ENCODE assay signal across 8 cellular contexts in the genomic region with DNA sequence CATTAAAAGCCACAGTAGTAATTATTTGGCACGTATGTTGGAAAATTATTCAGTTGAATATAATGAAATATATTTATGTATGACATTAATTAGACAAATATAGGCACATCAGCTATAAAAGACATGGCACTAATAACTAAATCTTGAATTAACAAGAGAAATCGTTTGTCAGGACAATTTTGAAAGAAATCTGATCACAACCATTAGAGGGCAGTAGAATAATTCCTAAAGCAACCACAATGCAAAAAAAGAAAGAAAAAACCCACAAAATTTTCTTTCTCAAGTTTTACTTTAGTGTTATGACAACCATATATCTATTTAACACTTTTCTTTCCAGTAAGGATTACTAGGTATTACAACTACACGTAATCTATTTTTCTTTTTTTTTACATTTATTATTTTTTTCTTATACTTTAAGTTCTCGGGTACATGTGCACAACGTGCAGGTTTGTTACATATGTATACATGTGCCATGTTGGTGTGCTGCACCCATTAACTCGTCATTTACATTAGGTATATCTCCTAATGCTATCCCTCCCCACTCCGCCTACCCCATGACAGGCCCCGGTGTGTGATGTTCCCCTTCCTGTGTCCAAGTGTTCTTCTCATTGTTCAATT.
DNase-seq lines count a peak whose midpoint lies in the region; ATAC-seq, FAIRE-seq and TF ChIP-seq lines count a peak whose summit lies in the region.
"Not testable (repeated sequence)": the region's sequence is repeated elsewhere in the genome, so short reads cannot be mapped to it uniquely, and the experiment has no call there.

No MANE protein-coding gene starts in this region.

- not testable (repeated sequence) for BruUV-seq in Caco-2 (replicated peaks; lab: Mats Ljungman, UMichigan); K562 (replicated peaks; lab: Mats Ljungman, UMichigan)

- intact Hi-C loops in Caco-2 (cut with micrococcal nuclease; ENCODE audit: unreplicated experiment), result loop anchor here (1.0 to 2.0 kb wide), 4 partner anchors 39 to 461 kb away; a partner anchor contains a TSS
- intact Hi-C loops in K562 (cut with micrococcal nuclease), result loop anchor here (1.0 to 5.0 kb wide), 5 partner anchors 39 to 459 kb away; no protein-coding TSS in a partner anchor

- H3K4me3 ChIP-seq in Caco-2 (ENCODE audit: low read depth, low read length); GM23338; K562; fibroblast of pulmonary artery (replicated peaks; ENCODE audit: low read depth, low read length): not testable (repeated sequence)

- H3K79me2 ChIP-seq in GM23338 (replicated peaks; ENCODE audit: insufficient read depth); K562 (ENCODE audit: control insufficient read depth, insufficient read depth, low read length): not testable (repeated sequence)

- peaks cover 18% of the 10 kb centered on the region for H3K4me1 Mint-ChIP-seq in Caco-2 (ENCODE audit: low read depth, unreplicated experiment)
- H3K4me1 Mint-ChIP-seq in GM23338, result not testable (repeated sequence)

- H3K36me3 Mint-ChIP-seq in Caco-2 (ENCODE audit: insufficient read depth, unreplicated experiment); GM23338 (ENCODE audit: low read depth): not testable (repeated sequence)

- H3K4me3 Mint-ChIP-seq in Caco-2 (ENCODE audit: unreplicated experiment); GM23338: not testable (repeated sequence)

- POLR2A ChIA-PET in Caco-2 (lab: Charles Lee); K562 (lab: Yijun Ruan, JAX): not testable (repeated sequence)

- not testable (repeated sequence) for H4K20me1 ChIP-seq in GM23338 (replicated peaks; ENCODE audit: insufficient read depth); K562 (replicated peaks; ENCODE audit: control insufficient read depth, insufficient read depth, low read length)

- peak; percentile 89 for FAIRE-seq in RCC 7860 (lab: Jason Lieb, UNC)
- not testable (repeated sequence) for FAIRE-seq in K562 (lab: Jason Lieb, UNC)

- CTCF ChIA-PET in Caco-2 (lab: Charles Lee) (interaction anchor here (0.9 to 1.2 kb wide), 2 partner anchors 39 to 155 kb away, joined by 4 to 5 read pairs; no protein-coding TSS in a partner anchor), K562 (lab: Yijun Ruan, JAX; ENCODE audit: low intra/inter-chr PET ratio) (interaction anchor here (0.8 to 2.1 kb wide), 3 partner anchors 51 to 1480 kb away, joined by 3 to 8 read pairs (median 3); no protein-coding TSS in a partner anchor)

- not testable (repeated sequence) for H3K9me3 ChIP-seq in Caco-2; K562 (replicated peaks; ENCODE audit: control insufficient read depth, insufficient read depth, low read depth, low read length)

- not testable (repeated sequence) for H3K4me2 ChIP-seq in GM23338; K562 (ENCODE audit: insufficient read depth, low read length)

- WGBS in K562 (ENCODE audit: insufficient coverage, low coverage, missing lambda C conversion rate), result 47% methylated on average over 8 of the region's 8 CpGs

- in situ Hi-C loops in K562 (cut with MboI), result loop anchor here (10.0 kb wide), 1 partner anchor 157 kb away; no protein-coding TSS in a partner anchor

- not testable (repeated sequence) for H3K27ac Mint-ChIP-seq in Caco-2 (ENCODE audit: unreplicated experiment); GM23338

- not testable (repeated sequence) for H3K9me3 Mint-ChIP-seq in Caco-2 (ENCODE audit: unreplicated experiment); GM23338

- not testable (repeated sequence) for H3K9me2 ChIP-seq in GM23338 (ENCODE audit: insufficient read depth)

- TF ChIP-seq RAD21 in K562 (CRISPR knock-in tag; conservative IDR thresholded peaks at IDR 0.05 in 1 of 2, IDR thresholded peaks at IDR 0.05 in 1 of 2), result peak; percentile 69 to 81

- H3K4me1 ChIP-seq in Caco-2, result peaks cover 18% of the 10 kb centered on the region
- not testable (repeated sequence) for H3K4me1 ChIP-seq in GM23338 (ENCODE audit: insufficient read depth); K562 (replicated peaks in 1 of 2; ENCODE audit: control insufficient read depth in 2 of 2, insufficient read depth in 2 of 2, low read length in 2 of 2)

- not testable (repeated sequence) for H3K27ac ChIP-seq in GM23338 (ENCODE audit: low read depth); K562 (ENCODE audit: extremely low read depth, low read depth, low read length)

- DNase-seq in Caco-2, result not testable (repeated sequence)
- peak; percentile 45 for DNase-seq in GM23338 (ENCODE audit: low spot score)
- peak in 2 of 3 experiments; percentile 1 to 55 for DNase-seq in NCI-H1417 (lab: John Stamatoyannopoulos, UW)
- DNase-seq in RCC 7860 (ENCODE audit: low spot score), result peak; percentile 21
- DNase-seq in K562 (ENCODE audit: extremely low read depth in 1 of 4, low spot score in 3 of 4), result peak in 1 of 4 experiments; percentile 21
- DNase-seq in fibroblast of pulmonary artery (ENCODE audit: low read depth), result peak; percentile 62
- peak; percentile 47 to 59 for DNase-seq in lung microvascular endothelial cell (ENCODE audit: low read depth in 2 of 2)
- peak; percentile 85 for DNase-seq in superior temporal gyrus (ENCODE audit: extremely low spot score)

- peak; percentile 52 to 57 for TF ChIP-seq CTCF in Caco-2 (IDR thresholded peaks at IDR 0.05; ENCODE audit: insufficient read depth in 1 of 2, low read depth in 1 of 2, low read length in 1 of 2, severe bottlenecking in 1 of 2, unreplicated experiment in 1 of 2)
- TF ChIP-seq CTCF in GM23338 (conservative IDR thresholded peaks at IDR 0.05; ENCODE audit: low read depth in 2 of 2), result peak in 1 of 2 experiments; percentile 68; a peak in 3 of 4 replicates
- peak in 2 of 3 experiments; percentile 27 to 57; a peak in 3 of 6 replicates for TF ChIP-seq CTCF in K562 (IDR thresholded peaks at IDR 0.05 in 2 of 3, conservative IDR thresholded peaks at IDR 0.05 in 1 of 3; ENCODE audit: insufficient read depth in 2 of 3, low read depth in 1 of 3, low read length in 3 of 3)
- peak; percentile 53 for TF ChIP-seq CTCF in fibroblast of pulmonary artery (IDR thresholded peaks at IDR 0.05; ENCODE audit: low read length, missing control alignments)

- not testable (repeated sequence) for TF ChIP-seq POLR2A in K562 (conservative IDR thresholded peaks at IDR 0.05)

- H3K36me3 ChIP-seq in Caco-2 (ENCODE audit: control insufficient read depth, insufficient read depth, low read length); GM23338 (ENCODE audit: insufficient read depth); K562 (ENCODE audit: control insufficient read depth, insufficient read depth, low read length): not testable (repeated sequence)

- not testable (repeated sequence) for H3K27me3 ChIP-seq in Caco-2 (replicated peaks; ENCODE audit: control insufficient read depth, insufficient read depth, low read length); GM23338 (ENCODE audit: insufficient read depth); K562 (ENCODE audit: control insufficient read depth in 2 of 2, insufficient read depth in 2 of 2, low read length in 2 of 2)

- H3K9ac ChIP-seq in K562 (ENCODE audit: insufficient read depth in 1 of 2, low read depth in 2 of 2, low read length in 2 of 2), result not testable (repeated sequence)

- not testable (repeated sequence) for ATAC-seq in GM23338, K562

- H3F3A ChIP-seq in GM23338 (replicated peaks; ENCODE audit: low read depth), result not testable (repeated sequence)

- TF ChIP-seq EP300 in K562 (IDR thresholded peaks at IDR 0.05; ENCODE audit: low read length), result not testable (repeated sequence)

- H2AFZ ChIP-seq in GM23338; K562 (ENCODE audit: low read depth, low read length): not testable (repeated sequence)

- H3K27me3 Mint-ChIP-seq in Caco-2 (ENCODE audit: insufficient read depth, unreplicated experiment); GM23338 (ENCODE audit: insufficient read depth, low read depth, poor library complexity): not testable (repeated sequence)

- H3K9me1 ChIP-seq in K562 (ENCODE audit: control insufficient read depth, insufficient read depth, low read length), result not testable (repeated sequence)

TF ChIP-seq in K562, 482 proteins besides CTCF, POLR2A, EP300 and RAD21:
- TF ChIP-seq ZNF384 (IDR thresholded peaks at IDR 0.05; ENCODE audit: low read depth, low read length) (peak; percentile 61; the same call in 1 of the 2 replicates), SMC3 (conservative IDR thresholded peaks at IDR 0.05; ENCODE audit: insufficient read depth, low read depth, low read length) (peak; percentile 36; the same call in 1 of the 2 replicates)
